ENCODE assay signal across 10 cellular contexts in genomic region chr6:118965843-118966242, GRCh38.
"Had no signal": no experiment of that assay in that cellular context is flagged by ENCODE, and none has a peak within 500 bp of the region (broad histone marks: within the 10 kb centered on the region; RNA-seq: fewer than 3 reads in every experiment).

No MANE protein-coding gene starts in this region.

- ATAC-seq: HCT116 had no signal

- H3K36me3 ChIP-seq: HAP-1 had no signal

- H2AFZ ChIP-seq: GM23248 had no signal

- H3K9me3 ChIP-seq: HAP-1 had no signal

- H3K9ac ChIP-seq: GM23248, KMS-11 had no signal

- H3K9me3 Mint-ChIP-seq: IgD-negative memory B cell had no signal

- H3K4me3 Mint-ChIP-seq: IgD-negative memory B cell had no signal

- H3K4me3 ChIP-seq: GM23248, HAP-1 had no signal

- FAIRE-seq: HepG2 had no signal

- DNase-seq: GM23248, GOT3, H7, KBM-7 had no signal

- H3K4me2 ChIP-seq: KMS-11 had no signal

- H3K27ac ChIP-seq: GM23248, HL-60, KMS-11 had no signal

- H3K27me3 Mint-ChIP-seq: IgD-negative memory B cell had no signal

- H3K27ac Mint-ChIP-seq: IgD-negative memory B cell had no signal
